In genomic region chrX:44245730-44246129, GRCh38 we compare ENCODE assay signal across 16 cellular contexts.
A peak's percentile ranks its signal among the peaks of the same experiment; 100 is the strongest.
DNase-seq lines count a peak whose midpoint lies in the region; ATAC-seq lines count a peak whose summit lies in the region.
"Had no signal": no experiment of that assay in that cellular context is flagged by ENCODE, and none has a peak within 500 bp of the region (broad histone marks: within the 10 kb centered on the region; RNA-seq: fewer than 3 reads in every experiment).

No MANE protein-coding gene starts in this region.

- H3K36me3 Mint-ChIP-seq in activated T-cell treated with anti-CD3 and anti-CD28 coated beads, Interleukin-2, amount 50 U/mL, for 24 hours (ENCODE audit: low read depth), result no peaks in the 10 kb centered on the region
- peaks cover 4% of the 10 kb centered on the region for H3K36me3 Mint-ChIP-seq in activated CD4-positive, alpha-beta T cell treated with anti-CD3 and anti-CD28 coated beads, Interleukin-2, amount 10 ng/mL, durations not matched to agents 7 days and 5 days (ENCODE audit: low read depth)
- H3K36me3 Mint-ChIP-seq in activated naive CD8-positive, alpha-beta T cell treated with anti-CD3 and anti-CD28 coated beads, Interleukin-2, amount 10 ng/mL, durations not matched to agents 7 days and 5 days, result no peaks in the 10 kb centered on the region

- DNase-seq in activated T-cell treated with anti-CD3 and anti-CD28 coated beads, Interleukin-2, amount 50 U/mL, for 24 hours, result no peak
- DNase-seq in activated T-cell treated with anti-CD3 and anti-CD28 coated beads for 4 hours (no peak), NCI-H510A treated with DMSO at 0.1 percent for 48 hours (lab: John Stamatoyannopoulos, UW) (no peak), germinal center (ENCODE audit: low spot score) (no peak)
- DNase-seq in activated CD4-positive, alpha-beta T cell treated with anti-CD3 and anti-CD28 coated beads, Interleukin-2, amount 10 ng/mL, durations not matched to agents 7 days and 5 days, result peak; percentile 31
- no peak for DNase-seq in activated naive CD8-positive, alpha-beta T cell treated with anti-CD3 and anti-CD28 coated beads, Interleukin-2, amount 10 ng/mL, durations not matched to agents 7 days and 5 days
- DNase-seq in stimulated activated CD8-positive, alpha-beta memory T cell treated with anti-CD3 and anti-CD28 coated beads, Interleukin-4, amount 100 ng/mL, for 48 hours, result peak; percentile 26
- DNase-seq: body of pancreas, DMS 273 treated with DMSO at 0.1 percent for 48 hours, GDM1, islet precursor cell, KG1, MV-4-11, NCI-H187 treated with DMSO at 0.1 percent for 48 hours, right cardiac atrium had no signal

- CTCF ChIA-PET in activated CD4-positive, alpha-beta T cell treated with anti-CD3 and anti-CD28 coated beads, Interleukin-2, amount 10 ng/mL, durations not matched to agents 7 days and 5 days (lab: Charles Lee), result interaction anchor here (1.7 kb wide), 1 partner anchor 287 kb away, joined by 4 read pairs; no protein-coding TSS in a partner anchor

- peak; percentile 74 for ATAC-seq in activated naive CD8-positive, alpha-beta T cell treated with anti-CD3 and anti-CD28 coated beads, Interleukin-2, amount 10 ng/mL, durations not matched to agents 7 days and 5 days (ENCODE audit: low read depth)
- no peak for ATAC-seq in GM19397 (IDR thresholded peaks at IDR 0.05; ENCODE audit: unreplicated experiment)
- ATAC-seq: body of pancreas, right cardiac atrium had no signal

- H3K4me1 Mint-ChIP-seq in activated T-cell treated with anti-CD3 and anti-CD28 coated beads, Interleukin-2, amount 50 U/mL, for 24 hours (ENCODE audit: low read depth), result peaks cover 25% of the 10 kb centered on the region
- peaks cover 29% of the 10 kb centered on the region for H3K4me1 Mint-ChIP-seq in activated CD4-positive, alpha-beta T cell treated with anti-CD3 and anti-CD28 coated beads, Interleukin-2, amount 10 ng/mL, durations not matched to agents 7 days and 5 days
- peaks cover 5% of the 10 kb centered on the region for H3K4me1 Mint-ChIP-seq in activated naive CD8-positive, alpha-beta T cell treated with anti-CD3 and anti-CD28 coated beads, Interleukin-2, amount 10 ng/mL, durations not matched to agents 7 days and 5 days

- peak overlapping the region; percentile 28 for H3K27ac Mint-ChIP-seq in activated T-cell treated with anti-CD3 and anti-CD28 coated beads, Interleukin-2, amount 50 U/mL, for 24 hours
- peak overlapping the region; percentile 72 for H3K27ac Mint-ChIP-seq in activated CD4-positive, alpha-beta T cell treated with anti-CD3 and anti-CD28 coated beads, Interleukin-2, amount 10 ng/mL, durations not matched to agents 7 days and 5 days
- H3K27ac Mint-ChIP-seq in activated naive CD8-positive, alpha-beta T cell treated with anti-CD3 and anti-CD28 coated beads, Interleukin-2, amount 10 ng/mL, durations not matched to agents 7 days and 5 days, result no peak overlapping the region

- H3K9me3 Mint-ChIP-seq in activated T-cell treated with anti-CD3 and anti-CD28 coated beads, Interleukin-2, amount 50 U/mL, for 24 hours, result no peaks in the 10 kb centered on the region
- H3K9me3 Mint-ChIP-seq in activated CD4-positive, alpha-beta T cell treated with anti-CD3 and anti-CD28 coated beads, Interleukin-2, amount 10 ng/mL, durations not matched to agents 7 days and 5 days, result no peaks in the 10 kb centered on the region
- H3K9me3 Mint-ChIP-seq in activated naive CD8-positive, alpha-beta T cell treated with anti-CD3 and anti-CD28 coated beads, Interleukin-2, amount 10 ng/mL, durations not matched to agents 7 days and 5 days, result no peaks in the 10 kb centered on the region

- H3K27me3 Mint-ChIP-seq in activated T-cell treated with anti-CD3 and anti-CD28 coated beads, Interleukin-2, amount 50 U/mL, for 24 hours, result peaks cover 16% of the 10 kb centered on the region
- no peaks in the 10 kb centered on the region for H3K27me3 Mint-ChIP-seq in activated CD4-positive, alpha-beta T cell treated with anti-CD3 and anti-CD28 coated beads, Interleukin-2, amount 10 ng/mL, durations not matched to agents 7 days and 5 days
- H3K27me3 Mint-ChIP-seq in activated naive CD8-positive, alpha-beta T cell treated with anti-CD3 and anti-CD28 coated beads, Interleukin-2, amount 10 ng/mL, durations not matched to agents 7 days and 5 days, result no peaks in the 10 kb centered on the region

- POLR2A ChIA-PET in activated CD4-positive, alpha-beta T cell treated with anti-CD3 and anti-CD28 coated beads, Interleukin-2, amount 10 ng/mL, durations not matched to agents 7 days and 5 days (lab: Charles Lee), result no interaction called here
- POLR2A ChIA-PET in activated naive CD8-positive, alpha-beta T cell treated with anti-CD3 and anti-CD28 coated beads, Interleukin-2, amount 10 ng/mL, durations not matched to agents 7 days and 5 days (lab: Charles Lee), result no interaction called here

- H3K4me3 Mint-ChIP-seq in activated T-cell treated with anti-CD3 and anti-CD28 coated beads, Interleukin-2, amount 50 U/mL, for 24 hours, result no peak overlapping the region
- H3K4me3 Mint-ChIP-seq in activated CD4-positive, alpha-beta T cell treated with anti-CD3 and anti-CD28 coated beads, Interleukin-2, amount 10 ng/mL, durations not matched to agents 7 days and 5 days, result no peak overlapping the region
- no peak overlapping the region for H3K4me3 Mint-ChIP-seq in activated naive CD8-positive, alpha-beta T cell treated with anti-CD3 and anti-CD28 coated beads, Interleukin-2, amount 10 ng/mL, durations not matched to agents 7 days and 5 days

Comparison
In these comparisons a context has a peak if more than half of its experiments do, and no peak if none do; other contexts are left out.
1. DNase-seq: peak in activated CD4-positive, alpha-beta T cell treated with anti-CD3 and anti-CD28 coated beads, Interleukin-2, amount 10 ng/mL, durations not matched to agents 7 days and 5 days (single experiment) and stimulated activated CD8-positive, alpha-beta memory T cell treated with anti-CD3 and anti-CD28 coated beads, Interleukin-4, amount 100 ng/mL, for 48 hours (single experiment); none in activated T-cell treated with anti-CD3 and anti-CD28 coated beads, Interleukin-2, amount 50 U/mL, for 24 hours (single experiment), activated T-cell treated with anti-CD3 and anti-CD28 coated beads for 4 hours (single experiment), activated naive CD8-positive, alpha-beta T cell treated with anti-CD3 and anti-CD28 coated beads, Interleukin-2, amount 10 ng/mL, durations not matched to agents 7 days and 5 days (single experiment), NCI-H510A treated with DMSO at 0.1 percent for 48 hours (single experiment) and germinal center (single experiment).